9 cellular contexts compared by ENCODE assay signal in genomic region chr2:46555011-46555410, GRCh38. TPM values are rescaled to one million over a fixed set of nuclear protein-coding genes. Genes with fewer than 3 reads are reported as not detected.
A peak's percentile ranks its signal among the peaks of the same experiment; 100 is the strongest.
DNase-seq lines count a peak whose midpoint lies in the region; FAIRE-seq and TF ChIP-seq lines count a peak whose summit lies in the region.
"Had no signal": no experiment of that assay in that cellular context is flagged by ENCODE, and none has a peak within 500 bp of the region (broad histone marks: within the 10 kb centered on the region; RNA-seq: fewer than 3 reads in every experiment).

No MANE protein-coding gene starts in this region.

- intact Hi-C loops in activated T-helper 1 cell treated with anti-CD3 and anti-CD28 coated beads, Interleukin-12 subunit alpha, Interleukin-12 subunit beta, Interleukin-2, Interleukin-4 antibody, amounts not matched to agents 30 ng/mL and 10 ng/mL and 1 ng/mL, durations not matched to agents 14 hours and 24 hours and 36 hours (cut with micrococcal nuclease): no loop called here

- H3K4me1 Mint-ChIP-seq in activated T-helper 1 cell treated with anti-CD3 and anti-CD28 coated beads, Interleukin-12 subunit alpha, Interleukin-12 subunit beta, Interleukin-2, Interleukin-4 antibody, amounts not matched to agents 30 ng/mL and 10 ng/mL and 1 ng/mL, durations not matched to agents 14 hours and 24 hours and 36 hours (ENCODE audit: low read depth): peaks cover 17% of the 10 kb centered on the region

- FAIRE-seq in GM18507 (lab: Jason Lieb, UNC): peak; percentile 52
- FAIRE-seq: islet of Langerhans, TTC549 had no signal

- peak; percentile 57 for TF ChIP-seq CTCF in epithelial cell of proximal tubule (conservative IDR thresholded peaks at IDR 0.05; ENCODE audit: low read depth, low read length)

- H3K4me3 ChIP-seq in epithelial cell of proximal tubule (ENCODE audit: low read depth, low read length): no peak overlapping the region

- H3K9me3 Mint-ChIP-seq in activated T-helper 1 cell treated with anti-CD3 and anti-CD28 coated beads, Interleukin-12 subunit alpha, Interleukin-12 subunit beta, Interleukin-2, Interleukin-4 antibody, amounts not matched to agents 30 ng/mL and 10 ng/mL and 1 ng/mL, durations not matched to agents 14 hours and 24 hours and 36 hours: peaks cover 12% of the 10 kb centered on the region

- H3K4me3 Mint-ChIP-seq in activated T-helper 1 cell treated with anti-CD3 and anti-CD28 coated beads, Interleukin-12 subunit alpha, Interleukin-12 subunit beta, Interleukin-2, Interleukin-4 antibody, amounts not matched to agents 30 ng/mL and 10 ng/mL and 1 ng/mL, durations not matched to agents 14 hours and 24 hours and 36 hours: no peak overlapping the region

- no peak overlapping the region for H3K27ac Mint-ChIP-seq in activated T-helper 1 cell treated with anti-CD3 and anti-CD28 coated beads, Interleukin-12 subunit alpha, Interleukin-12 subunit beta, Interleukin-2, Interleukin-4 antibody, amounts not matched to agents 30 ng/mL and 10 ng/mL and 1 ng/mL, durations not matched to agents 14 hours and 24 hours and 36 hours

- DNase-seq in GM18507 (ENCODE audit: extremely low spot score, insufficient read length, low read depth) (no peak), SKM-1 treated with dmso at 0.1 percent for 144 hours (lab: John Stamatoyannopoulos, UW; ENCODE audit: unreplicated experiment) (peak; percentile 24), epithelial cell of proximal tubule (ENCODE audit: low read depth) (no peak), occipital lobe (lab: John Stamatoyannopoulos, UW) (no peak), kidney tubule cell (ENCODE audit: low spot score) (no peak)
- DNase-seq in stimulated activated CD4-positive, alpha-beta T cell treated with anti-CD3 and anti-CD28 coated beads, Interleukin-2, amount 100 ng/mL, for 24 hours: peak; percentile 44 to 53
- DNase-seq in activated T-helper 1 cell treated with anti-CD3 and anti-CD28 coated beads, Interleukin-12 subunit alpha, Interleukin-12 subunit beta, Interleukin-2, Interleukin-4 antibody, amounts not matched to agents 30 ng/mL and 10 ng/mL and 1 ng/mL, durations not matched to agents 14 hours and 24 hours and 36 hours (ENCODE audit: low spot score): no peak

- peaks cover 3% of the 10 kb centered on the region for H3K27me3 Mint-ChIP-seq in activated T-helper 1 cell treated with anti-CD3 and anti-CD28 coated beads, Interleukin-12 subunit alpha, Interleukin-12 subunit beta, Interleukin-2, Interleukin-4 antibody, amounts not matched to agents 30 ng/mL and 10 ng/mL and 1 ng/mL, durations not matched to agents 14 hours and 24 hours and 36 hours (ENCODE audit: insufficient read depth)

- H3K36me3 Mint-ChIP-seq in activated T-helper 1 cell treated with anti-CD3 and anti-CD28 coated beads, Interleukin-12 subunit alpha, Interleukin-12 subunit beta, Interleukin-2, Interleukin-4 antibody, amounts not matched to agents 30 ng/mL and 10 ng/mL and 1 ng/mL, durations not matched to agents 14 hours and 24 hours and 36 hours (ENCODE audit: low read depth): peaks cover 2% of the 10 kb centered on the region

RNA-seq across cellular contexts. Expression of gene ATP6V1E2, which starts 12.6 kb away (rescaled TPM):
- total RNA-seq in epithelial cell of proximal tubule: 5.1 and 6.4 TPM in 2 replicates
- total RNA-seq in occipital lobe: 6.4 TPM
- total RNA-seq in activated T-helper 1 cell treated with anti-CD3 and anti-CD28 coated beads, Interleukin-12 subunit alpha, Interleukin-12 subunit beta, Interleukin-2, Interleukin-4 antibody, amounts not matched to agents 30 ng/mL and 10 ng/mL and 1 ng/mL, durations not matched to agents 14 hours and 24 hours and 36 hours: 5.2 and 6.5 TPM in 2 replicates

RNA-seq across cellular contexts. Expression of gene RHOQ, which starts 12.7 kb away (rescaled TPM):
- 30.7 and 38.9 TPM in 2 replicates for total RNA-seq in epithelial cell of proximal tubule
- 20.4 TPM for total RNA-seq in occipital lobe
- 8.9 and 9.7 TPM in 2 replicates for total RNA-seq in activated T-helper 1 cell treated with anti-CD3 and anti-CD28 coated beads, Interleukin-12 subunit alpha, Interleukin-12 subunit beta, Interleukin-2, Interleukin-4 antibody, amounts not matched to agents 30 ng/mL and 10 ng/mL and 1 ng/mL, durations not matched to agents 14 hours and 24 hours and 36 hours

Comparison
In these comparisons a context has a peak if more than half of its experiments do, and no peak if none do; other contexts are left out.
1. DNase-seq: peak in SKM-1 treated with dmso at 0.1 percent for 144 hours (single experiment) and stimulated activated CD4-positive, alpha-beta T cell treated with anti-CD3 and anti-CD28 coated beads, Interleukin-2, amount 100 ng/mL, for 24 hours (2 of 2); none in GM18507 (single experiment), epithelial cell of proximal tubule (single experiment), occipital lobe (single experiment), kidney tubule cell (single experiment) and activated T-helper 1 cell treated with anti-CD3 and anti-CD28 coated beads, Interleukin-12 subunit alpha, Interleukin-12 subunit beta, Interleukin-2, Interleukin-4 antibody, amounts not matched to agents 30 ng/mL and 10 ng/mL and 1 ng/mL, durations not matched to agents 14 hours and 24 hours and 36 hours (single experiment).